9 cellular contexts compared by ENCODE assay signal in the genomic region with DNA sequence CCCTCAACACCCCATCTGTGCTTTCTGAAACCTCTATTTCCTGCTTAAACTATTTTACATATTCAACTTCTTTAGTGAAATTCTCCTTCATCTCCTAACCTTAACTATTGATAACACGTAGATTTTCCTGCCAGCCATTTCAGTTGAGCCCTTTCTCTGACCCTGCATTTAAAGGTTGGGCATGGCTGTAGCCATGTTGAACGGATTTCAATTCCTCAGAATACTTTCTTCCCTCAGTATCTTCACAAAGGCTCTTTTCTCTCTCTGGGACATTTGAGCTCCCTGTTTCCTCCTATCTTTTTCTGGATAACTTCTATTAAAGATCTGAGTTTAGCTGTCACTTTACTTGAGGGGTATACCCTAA. TPM values are rescaled to one million over a fixed set of nuclear protein-coding genes. Genes with fewer than 3 reads are reported as not detected.
A peak's percentile ranks its signal among the peaks of the same experiment; 100 is the strongest.
DNase-seq lines count a peak whose midpoint lies in the region; ATAC-seq and TF ChIP-seq lines count a peak whose summit lies in the region.
"Had no signal": no experiment of that assay in that cellular context is flagged by ENCODE, and none has a peak within 500 bp of the region (broad histone marks: within the 10 kb centered on the region; RNA-seq: fewer than 3 reads in every experiment).

No MANE protein-coding gene starts in this region.

- H3K4me3 Mint-ChIP-seq in activated naive CD4-positive, alpha-beta T cell treated with anti-CD3 and anti-CD28 coated beads for 36 hours, result peak overlapping the region; percentile 94
- peak overlapping the region; percentile 96 for H3K4me3 Mint-ChIP-seq in type B pancreatic cell

- no peak for TF ChIP-seq CTCF in ascending aorta (IDR thresholded peaks at IDR 0.05)
- TF ChIP-seq CTCF in lower lobe of right lung (IDR thresholded peaks at IDR 0.05), result no peak
- no peak for TF ChIP-seq CTCF in type B pancreatic cell (conservative IDR thresholded peaks at IDR 0.05)

- no peaks in the 10 kb centered on the region for H3K9me3 ChIP-seq in ascending aorta
- H3K9me3 ChIP-seq in lower lobe of right lung, result no peaks in the 10 kb centered on the region

- peak overlapping the region in 1 of 2 donors; percentile 89 for H3K27ac ChIP-seq in ascending aorta
- peak overlapping the region; percentile 87 for H3K27ac ChIP-seq in lower lobe of right lung

- peaks cover 9% of the 10 kb centered on the region for H3K36me3 Mint-ChIP-seq in activated naive CD4-positive, alpha-beta T cell treated with anti-CD3 and anti-CD28 coated beads for 36 hours (ENCODE audit: low read depth)
- no peaks in the 10 kb centered on the region for H3K36me3 Mint-ChIP-seq in type B pancreatic cell

- no peaks in the 10 kb centered on the region for H3K9me3 Mint-ChIP-seq in activated naive CD4-positive, alpha-beta T cell treated with anti-CD3 and anti-CD28 coated beads for 36 hours
- no peaks in the 10 kb centered on the region for H3K9me3 Mint-ChIP-seq in type B pancreatic cell

- peaks cover 54% of the 10 kb centered on the region for H3K4me1 Mint-ChIP-seq in activated naive CD4-positive, alpha-beta T cell treated with anti-CD3 and anti-CD28 coated beads for 36 hours (ENCODE audit: low read depth)
- peaks cover 36% of the 10 kb centered on the region for H3K4me1 Mint-ChIP-seq in type B pancreatic cell (ENCODE audit: unreplicated experiment)

- no peak for DNase-seq in activated naive CD4-positive, alpha-beta T cell treated with anti-CD3 and anti-CD28 coated beads for 36 hours
- no peak for DNase-seq in activated naive CD4-positive, alpha-beta T cell treated with anti-CD3 and anti-CD28 coated beads, Interleukin-2, amount 50 U/mL, for 16 hours
- no peak for DNase-seq in ascending aorta (ENCODE audit: low spot score in 2 of 2)
- no peak for DNase-seq in lower lobe of right lung
- DNase-seq in type B pancreatic cell (ENCODE audit: extremely low spot score, unreplicated experiment), result no peak
- DNase-seq in ureter (ENCODE audit: low spot score), result no peak
- no peak for DNase-seq in NCI-H774 (lab: John Stamatoyannopoulos, UW)
- DNase-seq: DMS 273 treated with DMSO at 0.1 percent for 48 hours had no signal

- intact Hi-C loops in activated naive CD4-positive, alpha-beta T cell treated with anti-CD3 and anti-CD28 coated beads for 36 hours (cut with micrococcal nuclease), result loop anchor here (2.0 to 5.0 kb wide), 3 partner anchors 196 to 1430 kb away; a partner anchor contains a TSS
- intact Hi-C loops in ascending aorta (cut with DNase I) (loop anchor here (2.0 to 10.0 kb wide), 3 partner anchors 90 to 1430 kb away; a partner anchor contains a TSS), lower lobe of right lung (cut with DNase I) (no loop called here)

- H3K4me1 ChIP-seq in ascending aorta, result peaks cover 0 to 15% of the 10 kb centered on the region in 2 donors
- H3K4me1 ChIP-seq in lower lobe of right lung, result peaks cover 24% of the 10 kb centered on the region

- H3K27me3 ChIP-seq in ascending aorta (no peaks in the 10 kb centered on the region), lower lobe of right lung (ENCODE audit: low read depth) (no peaks in the 10 kb centered on the region)

- no peaks in the 10 kb centered on the region for H3K27me3 Mint-ChIP-seq in activated naive CD4-positive, alpha-beta T cell treated with anti-CD3 and anti-CD28 coated beads for 36 hours (ENCODE audit: low read depth)
- H3K27me3 Mint-ChIP-seq in type B pancreatic cell, result no peaks in the 10 kb centered on the region

- peak overlapping the region; percentile 94 for H3K27ac Mint-ChIP-seq in activated naive CD4-positive, alpha-beta T cell treated with anti-CD3 and anti-CD28 coated beads for 36 hours
- peak overlapping the region; percentile 95 for H3K27ac Mint-ChIP-seq in type B pancreatic cell

- H3K36me3 ChIP-seq in ascending aorta, result no peaks in the 10 kb centered on the region
- H3K36me3 ChIP-seq in lower lobe of right lung, result peaks cover 14% of the 10 kb centered on the region

- no peak for ATAC-seq in lower lobe of right lung
- ATAC-seq in HG02678 (IDR thresholded peaks at IDR 0.05; ENCODE audit: unreplicated experiment), result no peak

- CTCF ChIA-PET in activated naive CD4-positive, alpha-beta T cell treated with anti-CD3 and anti-CD28 coated beads for 36 hours (lab: Charles Lee), result interaction anchor here (2.7 kb wide), 1 partner anchor 45 kb away, joined by 16 read pairs; no protein-coding TSS in a partner anchor

- peak overlapping the region; percentile 78 to 82 for H3K4me3 ChIP-seq in ascending aorta
- peak overlapping the region; percentile 81 for H3K4me3 ChIP-seq in lower lobe of right lung

RNA-seq across cellular contexts. Expression of a gene that starts 1.2 kb away (rescaled TPM):
- 10 to 100 TPM; 52.9 to 63.3 TPM for total RNA-seq in activated naive CD4-positive, alpha-beta T cell treated with anti-CD3 and anti-CD28 coated beads for 36 hours
- 1.7 TPM for total RNA-seq in ascending aorta
- total RNA-seq in lower lobe of right lung, result 45.5 TPM
- total RNA-seq in type B pancreatic cell (ENCODE audit: low replicate concordance), result 36.6 and 59.7 TPM in 2 replicates
- total RNA-seq in ureter, result 70.6 TPM

RNA-seq across cellular contexts. Expression of a gene that starts 1.3 kb away (rescaled TPM):
- total RNA-seq in activated naive CD4-positive, alpha-beta T cell treated with anti-CD3 and anti-CD28 coated beads for 36 hours, result 10 to 100 TPM; 79.5 to 84.2 TPM
- total RNA-seq in ascending aorta, result 4.4 TPM
- 43.5 TPM for total RNA-seq in lower lobe of right lung
- total RNA-seq in type B pancreatic cell (ENCODE audit: low replicate concordance), result 42.4 and 45.1 TPM in 2 replicates
- total RNA-seq in ureter, result 59.6 TPM

Comparison
In these comparisons a context has a peak if more than half of its experiments do, and no peak if none do; other contexts are left out.
1. RNA of a gene that starts 1.2 kb away (total RNA-seq): 70.6 TPM in ureter (single experiment), 52.9 to 63.3 TPM in activated naive CD4-positive, alpha-beta T cell treated with anti-CD3 and anti-CD28 coated beads for 36 hours, 36.6 to 59.7 TPM in type B pancreatic cell and 45.5 TPM in lower lobe of right lung (single experiment); 1.7 TPM in ascending aorta (single experiment); every median in the first group is over 10 times any median in the second.